Comparison of ENCODE assay signal across 8 cellular contexts in genomic region chr1:151716771-151717631, GRCh38. TPM values are rescaled to one million over a fixed set of nuclear protein-coding genes. Genes with fewer than 3 reads are reported as not detected.
A peak's percentile ranks its signal among the peaks of the same experiment; 100 is the strongest.
DNase-seq lines count a peak whose midpoint lies in the region; ATAC-seq and TF ChIP-seq lines count a peak whose summit lies in the region.

CELF3 (minus strand) TSS chr1:151716803; CDS start chr1:151716020, 783 bp downstream.

- H2AFZ ChIP-seq in osteoblast (ENCODE audit: low read length): no peak within 1 kb of the TSS

- TF ChIP-seq EP300 in ovary (IDR thresholded peaks at IDR 0.05): no peak

- TF ChIP-seq CTCF in left ventricle myocardium inferior (IDR thresholded peaks at IDR 0.05; ENCODE audit: borderline replicate concordance) (no peak), right atrium auricular region (IDR thresholded peaks at IDR 0.05) (no peak), osteoblast (IDR thresholded peaks at IDR 0.05; ENCODE audit: extremely low read depth, low read depth, low read length) (no peak), ovary (IDR thresholded peaks at IDR 0.05) (no peak)

- intact Hi-C loops in left ventricle myocardium inferior (cut with micrococcal nuclease): no loop called here
- intact Hi-C loops in ovary (cut with DNase I): no loop called here

- H3K4me3 ChIP-seq in left ventricle myocardium inferior (peak within 1 kb of the TSS; percentile 39), right atrium auricular region (peak within 1 kb of the TSS in 1 of 2 donors; percentile 18), osteoblast (ENCODE audit: insufficient read depth, low read length) (no peak within 1 kb of the TSS), ovary (no peak within 1 kb of the TSS)

- H3K4me1 Mint-ChIP-seq in effector memory CD8-positive, alpha-beta T cell (ENCODE audit: low read depth in 2 of 2): peaks cover 22 to 25% of the 10 kb centered on the region in 2 donors

- H3K27ac Mint-ChIP-seq in effector memory CD8-positive, alpha-beta T cell: no peak within 1 kb of the TSS

- H3K27ac ChIP-seq in left ventricle myocardium inferior (replicated peaks) (peak within 1 kb of the TSS; percentile 61), right atrium auricular region (no peak within 1 kb of the TSS), osteoblast (ENCODE audit: low read depth, low read length) (no peak within 1 kb of the TSS), ovary (no peak within 1 kb of the TSS)

- H3K36me3 ChIP-seq in left ventricle myocardium inferior (no peaks in the 10 kb centered on the region), right atrium auricular region (no peaks in the 10 kb centered on the region), osteoblast (ENCODE audit: insufficient read depth, low read length) (no peaks in the 10 kb centered on the region), ovary (no peaks in the 10 kb centered on the region)

- H3K36me3 Mint-ChIP-seq in effector memory CD8-positive, alpha-beta T cell (ENCODE audit: insufficient read depth): no peaks in the 10 kb centered on the region

- no peaks in the 10 kb centered on the region for H4K20me1 ChIP-seq in osteoblast (ENCODE audit: insufficient read depth, low read length)

- H3K4me1 ChIP-seq in left ventricle myocardium inferior (peaks cover 56% of the 10 kb centered on the region), right atrium auricular region (peaks cover 0 to 49% of the 10 kb centered on the region in 2 donors), osteoblast (ENCODE audit: insufficient read depth, low read length) (peaks cover 15% of the 10 kb centered on the region), ovary (ENCODE audit: insufficient read depth) (peaks cover 9% of the 10 kb centered on the region)

- no peak for TF ChIP-seq POLR2A in ovary (IDR thresholded peaks at IDR 0.05)

- no peak for DNase-seq in left ventricle myocardium inferior
- no peak for DNase-seq in right atrium auricular region (ENCODE audit: low spot score)
- DNase-seq in NCI-H69 (lab: John Stamatoyannopoulos, UW): peak; percentile 99
- DNase-seq in effector memory CD8-positive, alpha-beta T cell: peak in 2 of 3 experiments; percentile 6 to 36
- peak; percentile 60 for DNase-seq in osteoblast (ENCODE audit: insufficient read length, low spot score, missing footprints)
- no peak for DNase-seq in ovary

- no peak within 1 kb of the TSS for H3K4me2 ChIP-seq in osteoblast (ENCODE audit: insufficient read depth, low read length)

- H3K9me3 ChIP-seq in left ventricle myocardium inferior (replicated peaks) (no peaks in the 10 kb centered on the region), right atrium auricular region (no peaks in the 10 kb centered on the region), osteoblast (ENCODE audit: low read depth, low read length) (no peaks in the 10 kb centered on the region), ovary (no peaks in the 10 kb centered on the region)

- H3K9me3 Mint-ChIP-seq in effector memory CD8-positive, alpha-beta T cell: no peaks in the 10 kb centered on the region

- no peaks in the 10 kb centered on the region for H3K79me2 ChIP-seq in osteoblast (ENCODE audit: insufficient read depth, low read length)

- H3K27me3 ChIP-seq in left ventricle myocardium inferior (ENCODE audit: low read depth) (peaks cover 55% of the 10 kb centered on the region), right atrium auricular region (no peaks in the 10 kb centered on the region), osteoblast (ENCODE audit: insufficient read depth, low read length) (peaks cover 64% of the 10 kb centered on the region), ovary (no peaks in the 10 kb centered on the region)

- ATAC-seq in effector memory CD8-positive, alpha-beta T cell (replicated peaks): peak; percentile 36
- ATAC-seq in GM19467 (IDR thresholded peaks at IDR 0.05; ENCODE audit: unreplicated experiment) (no peak), HG03565 (IDR thresholded peaks at IDR 0.05; ENCODE audit: unreplicated experiment) (no peak)

- H3K27me3 Mint-ChIP-seq in effector memory CD8-positive, alpha-beta T cell: peaks cover 65 to 73% of the 10 kb centered on the region in 2 donors

- peak within 1 kb of the TSS; percentile 21 to 63 for H3K4me3 Mint-ChIP-seq in effector memory CD8-positive, alpha-beta T cell

- WGBS in ovary, 3 donors: 1 to 7% (median 2%) methylated on average over 24 to 27 of the region's 27 CpGs

RNA-seq across cellular contexts. Expression of gene CELF3, which starts in this region (rescaled TPM):
- total RNA-seq in left ventricle myocardium inferior (not detected), right atrium auricular region (not detected), osteoblast (not detected in 2 replicates), ovary (under 1 TPM in 1 of 7 donors, not detected in 6; 0.57 TPM)
- polyA plus RNA-seq in ovary: not detected

Comparison
In these comparisons a context has a peak if more than half of its experiments do, and no peak if none do; other contexts are left out.
1. Peak in DNase-seq in osteoblast; RNA of the gene not detected or under 1 TPM.
2. DNase-seq: peak in NCI-H69 (single experiment) and effector memory CD8-positive, alpha-beta T cell (2 of 3); none in left ventricle myocardium inferior (single experiment), right atrium auricular region (single experiment) and ovary (0 of 5).